In the genomic region with DNA sequence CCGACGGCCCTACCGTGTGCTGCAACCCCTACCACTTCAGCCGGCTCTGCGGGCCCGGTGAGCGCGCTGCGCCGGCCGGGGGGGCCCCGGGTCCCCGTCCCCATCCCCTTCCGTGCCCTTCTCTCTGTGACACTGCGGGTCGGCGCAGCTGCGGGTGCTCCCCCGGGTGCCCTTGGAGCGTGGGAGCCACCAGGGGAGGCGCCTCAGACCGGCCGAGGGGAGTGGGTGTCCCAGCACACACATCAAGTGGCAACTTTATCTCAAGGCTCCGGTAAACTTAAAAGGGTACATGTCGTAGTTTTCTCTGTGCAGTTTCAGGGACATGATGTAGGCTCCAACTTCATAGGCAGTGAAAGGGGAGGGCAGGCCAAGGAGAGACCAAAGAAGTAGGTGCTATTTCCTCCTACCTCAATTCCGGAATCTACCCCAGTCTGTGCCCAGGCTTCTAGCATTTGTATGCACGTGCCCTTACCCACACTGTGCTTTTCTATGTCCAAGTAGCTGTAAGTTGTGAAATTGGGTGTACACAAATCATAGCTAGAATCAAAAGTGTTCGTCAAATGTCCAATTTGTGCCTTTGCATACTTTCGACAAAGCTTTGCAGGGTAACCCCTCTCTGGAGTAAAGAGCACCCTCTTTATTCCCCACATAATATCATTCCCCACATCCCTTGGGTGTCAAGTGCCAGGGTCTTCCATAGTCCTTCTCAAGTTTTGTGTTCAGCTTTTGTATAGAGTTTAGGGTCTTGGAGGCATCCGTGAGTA, we compare ENCODE assay signal across 1 cellular context.
TF ChIP-seq lines count a peak whose summit lies in the region.

No MANE protein-coding gene starts in this region.

TF ChIP-seq in HepG2, 621 proteins besides CTCF, POLR2A, EP300 and RAD21 (continued from another document):
- TF ChIP-seq TCF7L2 (IDR thresholded peaks at IDR 0.05; ENCODE audit: low read depth, low read length) (no peak), KDM5A (IDR thresholded peaks at IDR 0.05; ENCODE audit: borderline replicate concordance, low read length) (no peak), KDM2A (CRISPR knock-in tag; IDR thresholded peaks at IDR 0.05; ENCODE audit: borderline replicate concordance, low read depth) (peak; percentile 27; the same call in 1 of the 2 replicates), ZNF383 (CRISPR knock-in tag; IDR thresholded peaks at IDR 0.05; ENCODE audit: borderline replicate concordance) (no peak)
- TF ChIP-seq, protein P1, sequence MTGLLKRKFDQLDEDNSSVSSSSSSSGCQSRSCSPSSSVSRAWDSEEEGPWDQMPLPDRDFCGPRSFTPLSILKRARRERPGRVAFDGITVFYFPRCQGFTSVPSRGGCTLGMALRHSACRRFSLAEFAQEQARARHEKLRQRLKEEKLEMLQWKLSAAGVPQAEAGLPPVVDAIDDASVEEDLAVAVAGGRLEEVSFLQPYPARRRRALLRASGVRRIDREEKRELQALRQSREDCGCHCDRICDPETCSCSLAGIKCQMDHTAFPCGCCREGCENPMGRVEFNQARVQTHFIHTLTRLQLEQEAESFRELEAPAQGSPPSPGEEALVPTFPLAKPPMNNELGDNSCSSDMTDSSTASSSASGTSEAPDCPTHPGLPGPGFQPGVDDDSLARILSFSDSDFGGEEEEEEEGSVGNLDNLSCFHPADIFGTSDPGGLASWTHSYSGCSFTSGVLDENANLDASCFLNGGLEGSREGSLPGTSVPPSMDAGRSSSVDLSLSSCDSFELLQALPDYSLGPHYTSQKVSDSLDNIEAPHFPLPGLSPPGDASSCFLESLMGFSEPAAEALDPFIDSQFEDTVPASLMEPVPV (CRISPR knock-in tag; IDR thresholded peaks at IDR 0.05): 0 out of 2 replicates have a peak, but pooled peaks have one; percentile 45
- TF ChIP-seq, protein P2, sequence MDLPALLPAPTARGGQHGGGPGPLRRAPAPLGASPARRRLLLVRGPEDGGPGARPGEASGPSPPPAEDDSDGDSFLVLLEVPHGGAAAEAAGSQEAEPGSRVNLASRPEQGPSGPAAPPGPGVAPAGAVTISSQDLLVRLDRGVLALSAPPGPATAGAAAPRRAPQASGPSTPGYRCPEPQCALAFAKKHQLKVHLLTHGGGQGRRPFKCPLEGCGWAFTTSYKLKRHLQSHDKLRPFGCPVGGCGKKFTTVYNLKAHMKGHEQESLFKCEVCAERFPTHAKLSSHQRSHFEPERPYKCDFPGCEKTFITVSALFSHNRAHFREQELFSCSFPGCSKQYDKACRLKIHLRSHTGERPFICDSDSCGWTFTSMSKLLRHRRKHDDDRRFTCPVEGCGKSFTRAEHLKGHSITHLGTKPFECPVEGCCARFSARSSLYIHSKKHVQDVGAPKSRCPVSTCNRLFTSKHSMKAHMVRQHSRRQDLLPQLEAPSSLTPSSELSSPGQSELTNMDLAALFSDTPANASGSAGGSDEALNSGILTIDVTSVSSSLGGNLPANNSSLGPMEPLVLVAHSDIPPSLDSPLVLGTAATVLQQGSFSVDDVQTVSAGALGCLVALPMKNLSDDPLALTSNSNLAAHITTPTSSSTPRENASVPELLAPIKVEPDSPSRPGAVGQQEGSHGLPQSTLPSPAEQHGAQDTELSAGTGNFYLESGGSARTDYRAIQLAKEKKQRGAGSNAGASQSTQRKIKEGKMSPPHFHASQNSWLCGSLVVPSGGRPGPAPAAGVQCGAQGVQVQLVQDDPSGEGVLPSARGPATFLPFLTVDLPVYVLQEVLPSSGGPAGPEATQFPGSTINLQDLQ (CRISPR knock-in tag; IDR thresholded peaks at IDR 0.05): no peak
- TF ChIP-seq, protein P3, sequence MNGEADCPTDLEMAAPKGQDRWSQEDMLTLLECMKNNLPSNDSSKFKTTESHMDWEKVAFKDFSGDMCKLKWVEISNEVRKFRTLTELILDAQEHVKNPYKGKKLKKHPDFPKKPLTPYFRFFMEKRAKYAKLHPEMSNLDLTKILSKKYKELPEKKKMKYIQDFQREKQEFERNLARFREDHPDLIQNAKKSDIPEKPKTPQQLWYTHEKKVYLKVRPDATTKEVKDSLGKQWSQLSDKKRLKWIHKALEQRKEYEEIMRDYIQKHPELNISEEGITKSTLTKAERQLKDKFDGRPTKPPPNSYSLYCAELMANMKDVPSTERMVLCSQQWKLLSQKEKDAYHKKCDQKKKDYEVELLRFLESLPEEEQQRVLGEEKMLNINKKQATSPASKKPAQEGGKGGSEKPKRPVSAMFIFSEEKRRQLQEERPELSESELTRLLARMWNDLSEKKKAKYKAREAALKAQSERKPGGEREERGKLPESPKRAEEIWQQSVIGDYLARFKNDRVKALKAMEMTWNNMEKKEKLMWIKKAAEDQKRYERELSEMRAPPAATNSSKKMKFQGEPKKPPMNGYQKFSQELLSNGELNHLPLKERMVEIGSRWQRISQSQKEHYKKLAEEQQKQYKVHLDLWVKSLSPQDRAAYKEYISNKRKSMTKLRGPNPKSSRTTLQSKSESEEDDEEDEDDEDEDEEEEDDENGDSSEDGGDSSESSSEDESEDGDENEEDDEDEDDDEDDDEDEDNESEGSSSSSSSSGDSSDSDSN (CRISPR knock-in tag; IDR thresholded peaks at IDR 0.05): peak; percentile 30; the same call in 1 of the 2 replicates
